9 cellular contexts compared by ENCODE assay signal in the genomic region with DNA sequence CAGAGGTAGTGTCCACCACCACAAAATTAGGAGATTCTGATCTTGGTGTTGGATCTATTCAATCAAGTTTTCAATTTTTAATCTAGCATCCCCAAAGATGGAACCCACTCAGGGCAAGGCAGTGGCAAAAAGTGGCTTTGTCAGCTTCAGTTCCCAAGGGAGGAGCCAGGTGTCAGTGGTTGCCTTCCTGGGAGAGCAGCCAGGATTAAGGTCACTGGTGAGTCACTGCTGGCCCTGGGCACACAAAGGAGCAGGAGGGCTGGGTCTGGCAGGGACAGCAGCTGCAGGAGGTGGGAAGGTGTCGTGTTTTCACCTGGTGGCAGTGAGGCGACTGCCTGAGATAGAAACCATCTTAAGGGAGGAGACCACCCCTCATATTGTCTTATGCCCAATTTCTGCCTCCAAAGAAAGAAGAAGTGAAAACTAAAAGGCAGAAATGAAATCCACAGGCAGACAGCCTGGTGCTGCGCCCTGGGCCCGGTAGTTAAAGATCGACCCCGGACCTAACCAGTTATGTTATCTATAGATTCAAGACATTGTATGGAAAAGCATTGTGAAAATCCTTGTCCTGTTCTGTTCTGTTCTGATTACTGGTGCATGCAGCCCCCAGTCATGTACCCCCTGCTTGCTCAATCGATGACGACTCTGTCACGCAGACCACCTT. TPM values are rescaled to one million over a fixed set of nuclear protein-coding genes. Genes with fewer than 3 reads are reported as not detected.
DNase-seq lines count a peak whose midpoint lies in the region; ATAC-seq, FAIRE-seq and TF ChIP-seq lines count a peak whose summit lies in the region.
"Had no signal": no experiment of that assay in that cellular context is flagged by ENCODE, and none has a peak within 500 bp of the region (broad histone marks: within the 10 kb centered on the region; RNA-seq: fewer than 3 reads in every experiment).

No MANE protein-coding gene starts in this region.

- BruUV-seq in OCI-LY7 (replicated peaks; lab: Mats Ljungman, UMichigan) (no TSS peak), A673 (replicated peaks; lab: Mats Ljungman, UMichigan) (no TSS peak)

- POLR2A ChIA-PET in OCI-LY7 (lab: Charles Lee) (interaction anchor here (0.8 kb wide), 1 partner anchor 9 kb away, joined by 3 read pairs; no protein-coding TSS in a partner anchor), A673 (lab: Charles Lee; ENCODE audit: low non-redundant PET) (interaction anchor here (0.6 kb wide), 1 partner anchor 16 kb away, joined by 9 read pairs; no protein-coding TSS in a partner anchor)

- intact Hi-C loops in OCI-LY7 (cut with micrococcal nuclease; ENCODE audit: unreplicated experiment), result no loop called here
- intact Hi-C loops in A673 (cut with micrococcal nuclease; ENCODE audit: unreplicated experiment), result no loop called here

- H3K27ac ChIP-seq in OCI-LY7 (ENCODE audit: low read depth, low read length, poor library complexity, severe bottlenecking) (no peak overlapping the region), fibroblast of lung (ENCODE audit: insufficient read depth, low read length) (no peak overlapping the region), Karpas-422 (ENCODE audit: low read length) (no peak overlapping the region), A673 (ENCODE audit: low read depth, low read length, poor library complexity, severe bottlenecking) (no peak overlapping the region)

- H3K27me3 Mint-ChIP-seq in stimulated activated memory B cell treated with anti-CD40 and anti-IgM and Interleukin-4, amounts not matched to agents 10 μg/mL and 1 μg/mL and 100 μg/mL, for 72 hours, result peaks cover 28% of the 10 kb centered on the region

- H3K4me3 Mint-ChIP-seq in stimulated activated memory B cell treated with anti-CD40 and anti-IgM and Interleukin-4, amounts not matched to agents 10 μg/mL and 1 μg/mL and 100 μg/mL, for 72 hours, result no peak overlapping the region
- H3K4me3 Mint-ChIP-seq: activated CD4-positive, alpha-beta T cell treated with anti-CD3 and anti-CD28 coated beads, Interleukin-2, amount 10 ng/mL, durations not matched to agents 7 days and 5 days had no signal

- no peak overlapping the region for H3K4me3 ChIP-seq in OCI-LY7 (ENCODE audit: low read depth, low read length, poor library complexity, severe bottlenecking)
- no peak overlapping the region for H3K4me3 ChIP-seq in fibroblast of lung (replicated peaks in 1 of 4; ENCODE audit: control extremely low read depth in 1 of 4, insufficient read depth in 1 of 4, low read depth in 3 of 4, low read length in 4 of 4)
- H3K4me3 ChIP-seq in Karpas-422 (ENCODE audit: low read length), result no peak overlapping the region
- no peak overlapping the region for H3K4me3 ChIP-seq in A673 (ENCODE audit: low read depth, low read length, poor library complexity, severe bottlenecking)

- peak; percentile 61 for DNase-seq in HTR-8/SVneo (ENCODE audit: insufficient read length, low spot score)
- DNase-seq in OCI-LY7 (ENCODE audit: low spot score), result peak; percentile 22
- DNase-seq in fibroblast of lung (ENCODE audit: low read depth in 2 of 2), result peak; percentile 47 to 66
- no peak for DNase-seq in Karpas-422
- no peak for DNase-seq in A673 (ENCODE audit: low spot score)
- DNase-seq: activated CD4-positive, alpha-beta T cell treated with anti-CD3 and anti-CD28 coated beads, Interleukin-2, amount 10 ng/mL, durations not matched to agents 7 days and 5 days had no signal

- H4K20me1 ChIP-seq in OCI-LY7 (ENCODE audit: insufficient read depth, low read length), result no peaks in the 10 kb centered on the region
- no peaks in the 10 kb centered on the region for H4K20me1 ChIP-seq in fibroblast of lung (ENCODE audit: control insufficient read depth, extremely low read depth, insufficient read depth, low read length)
- no peaks in the 10 kb centered on the region for H4K20me1 ChIP-seq in Karpas-422 (ENCODE audit: insufficient read depth, low read depth, low read length)

- H3K36me3 ChIP-seq in OCI-LY7 (ENCODE audit: insufficient read depth, low read length) (no peaks in the 10 kb centered on the region), fibroblast of lung (ENCODE audit: control insufficient read depth, insufficient read depth, low read length) (no peaks in the 10 kb centered on the region), Karpas-422 (ENCODE audit: insufficient read depth, low read length) (no peaks in the 10 kb centered on the region), A673 (ENCODE audit: insufficient read depth, low read length, poor library complexity, severe bottlenecking) (no peaks in the 10 kb centered on the region)

- no peak for FAIRE-seq in HTR-8/SVneo (lab: Jason Lieb, UNC)

- H3K27me3 ChIP-seq in fibroblast of lung (ENCODE audit: control insufficient read depth, insufficient read depth, low read length) (peaks cover 6% of the 10 kb centered on the region), Karpas-422 (ENCODE audit: low read length) (no peaks in the 10 kb centered on the region), A673 (replicated peaks; ENCODE audit: insufficient read depth, low read depth, low read length, poor library complexity) (no peaks in the 10 kb centered on the region)

- ATAC-seq in stimulated activated memory B cell treated with anti-CD40 and anti-IgM and Interleukin-4, amounts not matched to agents 10 μg/mL and 1 μg/mL and 100 μg/mL, for 72 hours, result peak; percentile 31
- no peak for ATAC-seq in GM19351 (IDR thresholded peaks at IDR 0.05; ENCODE audit: unreplicated experiment)
- ATAC-seq in HG03460 (IDR thresholded peaks at IDR 0.05; ENCODE audit: unreplicated experiment), result no peak

- H3K9me2 ChIP-seq in OCI-LY7 (ENCODE audit: insufficient read depth, low read length), result no peaks in the 10 kb centered on the region
- no peaks in the 10 kb centered on the region for H3K9me2 ChIP-seq in Karpas-422 (replicated peaks; ENCODE audit: insufficient read depth, low read length)

- no peaks in the 10 kb centered on the region for H3K79me2 ChIP-seq in OCI-LY7 (ENCODE audit: insufficient read depth, low read depth, low read length)
- no peaks in the 10 kb centered on the region for H3K79me2 ChIP-seq in fibroblast of lung (ENCODE audit: control insufficient read depth, insufficient read depth, low read length)
- no peaks in the 10 kb centered on the region for H3K79me2 ChIP-seq in Karpas-422 (ENCODE audit: low read length)

- CTCF ChIA-PET in OCI-LY7 (lab: Charles Lee; ENCODE audit: unreplicated experiment) (interaction anchor here (0.6 kb wide), 1 partner anchor 112 kb away, joined by 3 read pairs; no protein-coding TSS in a partner anchor), A673 (lab: Charles Lee) (interaction anchor here (0.7 kb wide), 1 partner anchor 33 kb away, joined by 4 read pairs; no protein-coding TSS in a partner anchor)

- H2AFZ ChIP-seq in OCI-LY7 (ENCODE audit: low read length) (no peak overlapping the region), fibroblast of lung (ENCODE audit: low read length) (no peak overlapping the region), Karpas-422 (ENCODE audit: low read length) (no peak overlapping the region)

- H3K27ac Mint-ChIP-seq in stimulated activated memory B cell treated with anti-CD40 and anti-IgM and Interleukin-4, amounts not matched to agents 10 μg/mL and 1 μg/mL and 100 μg/mL, for 72 hours, result peak overlapping the region; percentile 14
- H3K27ac Mint-ChIP-seq: activated CD4-positive, alpha-beta T cell treated with anti-CD3 and anti-CD28 coated beads, Interleukin-2, amount 10 ng/mL, durations not matched to agents 7 days and 5 days had no signal

- no peaks in the 10 kb centered on the region for H3K36me3 Mint-ChIP-seq in stimulated activated memory B cell treated with anti-CD40 and anti-IgM and Interleukin-4, amounts not matched to agents 10 μg/mL and 1 μg/mL and 100 μg/mL, for 72 hours

- H3K4me2 ChIP-seq in OCI-LY7 (ENCODE audit: low read length), result peak overlapping the region; percentile 35; the same call in 1 of the 2 replicates
- no peak overlapping the region for H3K4me2 ChIP-seq in fibroblast of lung (ENCODE audit: extremely low read depth, insufficient read depth, low read length)
- no peak overlapping the region for H3K4me2 ChIP-seq in Karpas-422 (ENCODE audit: low read depth, low read length, poor library complexity, severe bottlenecking)

- peaks cover 19% of the 10 kb centered on the region for H3K4me1 Mint-ChIP-seq in stimulated activated memory B cell treated with anti-CD40 and anti-IgM and Interleukin-4, amounts not matched to agents 10 μg/mL and 1 μg/mL and 100 μg/mL, for 72 hours

- H3K4me1 ChIP-seq in OCI-LY7 (ENCODE audit: insufficient read depth, low read length, poor library complexity, severe bottlenecking), result peaks cover 15% of the 10 kb centered on the region
- H3K4me1 ChIP-seq in fibroblast of lung (ENCODE audit: control insufficient read depth, extremely low read depth, insufficient read depth, low read length), result no peaks in the 10 kb centered on the region
- no peaks in the 10 kb centered on the region; the same call in 1 of the 2 replicates for H3K4me1 ChIP-seq in Karpas-422 (ENCODE audit: low read length)
- H3K4me1 ChIP-seq in A673 (ENCODE audit: insufficient read depth, low read length, poor library complexity, severe bottlenecking), result peaks cover 1% of the 10 kb centered on the region

- TF ChIP-seq CTCF in OCI-LY7 (conservative IDR thresholded peaks at IDR 0.05; ENCODE audit: low read length) (no peak), fibroblast of lung (conservative IDR thresholded peaks at IDR 0.05 in 1 of 2, IDR thresholded peaks at IDR 0.05 in 1 of 2; ENCODE audit: low read depth in 1 of 2, low read length in 2 of 2) (no peak), A673 (conservative IDR thresholded peaks at IDR 0.05; ENCODE audit: low read depth, low read length) (no peak)

- H3K9ac ChIP-seq in fibroblast of lung (ENCODE audit: insufficient read depth, low read length) (no peak overlapping the region), Karpas-422 (ENCODE audit: low read length) (no peak overlapping the region)

- H3K9me3 ChIP-seq in OCI-LY7 (ENCODE audit: low read length) (no peaks in the 10 kb centered on the region), fibroblast of lung (ENCODE audit: control insufficient read depth, insufficient read depth, low read depth, low read length) (no peaks in the 10 kb centered on the region), Karpas-422 (ENCODE audit: low read length) (no peaks in the 10 kb centered on the region), A673 (ENCODE audit: low read depth, low read length, poor library complexity, severe bottlenecking) (no peaks in the 10 kb centered on the region)

- H3K9me3 Mint-ChIP-seq in stimulated activated memory B cell treated with anti-CD40 and anti-IgM and Interleukin-4, amounts not matched to agents 10 μg/mL and 1 μg/mL and 100 μg/mL, for 72 hours, result no peaks in the 10 kb centered on the region
- H3K9me3 Mint-ChIP-seq: activated CD4-positive, alpha-beta T cell treated with anti-CD3 and anti-CD28 coated beads, Interleukin-2, amount 10 ng/mL, durations not matched to agents 7 days and 5 days had no signal

RNA-seq across cellular contexts. Expression of gene KLHL25, which starts 5.9 kb away (rescaled TPM):
- total RNA-seq in OCI-LY7 (2014; rRNA removed; shearing (Covaris generic)), result 4.5 and 7.7 TPM in 2 replicates
- total RNA-seq in OCI-LY7 (2022) (5.1 and 5.5 TPM in 2 replicates), fibroblast of lung (5.4 TPM in 2 replicates), A673 (2021) (11.5 and 12.7 TPM in 2 replicates)
- 1.4 and 1.6 TPM in 2 replicates for polyA plus RNA-seq in fibroblast of lung
- 1.7 and 2.0 TPM in 2 replicates for polyA plus RNA-seq in fibroblast of lung (2012)
- polyA minus RNA-seq in fibroblast of lung (ENCODE audit: low replicate concordance), result 6.0 and 9.6 TPM in 2 replicates
- total RNA-seq in Karpas-422 (2014; rRNA removed; shearing (Covaris generic); ENCODE audit: low replicate concordance), result 1.5 and 3.3 TPM in 2 replicates

Comparison
In these comparisons a context has a peak if more than half of its experiments do, and no peak if none do; other contexts are left out.
1. DNase-seq: peak in HTR-8/SVneo (single experiment), OCI-LY7 (single experiment) and fibroblast of lung (2 of 2); none in Karpas-422 (single experiment) and A673 (single experiment).